Comparison of ENCODE assay signal across 9 cellular contexts in genomic region chr5:15995206-15996052, GRCh38.
DNase-seq lines count a peak whose midpoint lies in the region; ATAC-seq, FAIRE-seq and TF ChIP-seq lines count a peak whose summit lies in the region.
"Had no signal": no experiment of that assay in that cellular context is flagged by ENCODE, and none has a peak within 500 bp of the region (broad histone marks: within the 10 kb centered on the region; RNA-seq: fewer than 3 reads in every experiment).

No MANE protein-coding gene starts in this region.

- FAIRE-seq in bronchial epithelial cell (lab: Jason Lieb, UNC): no peak

- H3K27me3 Mint-ChIP-seq in CD4-positive, alpha-beta memory T cell: no peaks in the 10 kb centered on the region
- H3K27me3 Mint-ChIP-seq in activated naive CD4-positive, alpha-beta T cell treated with anti-CD3 and anti-CD28 coated beads, Interleukin-2, amount 10 ng/mL, durations not matched to agents 7 days and 5 days: no peaks in the 10 kb centered on the region
- H3K27me3 Mint-ChIP-seq: stimulated activated naive CD8-positive, alpha-beta T cell treated with anti-CD3 and anti-CD28 coated beads, Interleukin-15, Interleukin-2, amounts not matched to agents 100 ng/mL and 50 ng/mL, for 24 hours had no signal

- CTCF ChIA-PET in CD4-positive, alpha-beta memory T cell (lab: Charles Lee; ENCODE audit: partially characterized antibody): no interaction called here
- CTCF ChIA-PET in activated naive CD4-positive, alpha-beta T cell treated with anti-CD3 and anti-CD28 coated beads, Interleukin-2, amount 10 ng/mL, durations not matched to agents 7 days and 5 days (lab: Charles Lee): interaction anchor here (1.5 kb wide), 1 partner anchor 10 kb away, joined by 3 read pairs; no protein-coding TSS in a partner anchor

- H3K9me3 Mint-ChIP-seq in CD4-positive, alpha-beta memory T cell: peaks cover 3 to 36% (median 22%) of the 10 kb centered on the region in 8 donors
- H3K9me3 Mint-ChIP-seq in activated naive CD4-positive, alpha-beta T cell treated with anti-CD3 and anti-CD28 coated beads, Interleukin-2, amount 10 ng/mL, durations not matched to agents 7 days and 5 days: peaks cover 16% of the 10 kb centered on the region

- no peaks in the 10 kb centered on the region for H3K27me3 ChIP-seq in DND-41 (ENCODE audit: insufficient read depth, low read length, poor library complexity)
- H3K27me3 ChIP-seq in bronchial epithelial cell (ENCODE audit: control insufficient read depth, insufficient read depth, low read length): no peaks in the 10 kb centered on the region
- H3K27me3 ChIP-seq in lower lobe of right lung (ENCODE audit: low read depth): no peaks in the 10 kb centered on the region
- H3K27me3 ChIP-seq in CD4-positive, alpha-beta memory T cell (ENCODE audit: insufficient read depth, low read length): no peaks in the 10 kb centered on the region

- H3K79me2 ChIP-seq in DND-41 (ENCODE audit: insufficient read depth, low read length): no peaks in the 10 kb centered on the region

- no peak overlapping the region for H3K9ac ChIP-seq in DND-41 (ENCODE audit: low read depth, low read length)

- H2AFZ ChIP-seq in DND-41 (ENCODE audit: low read depth, low read length): no peak overlapping the region

- H3K4me1 Mint-ChIP-seq in CD4-positive, alpha-beta memory T cell: no peaks in the 10 kb centered on the region
- no peaks in the 10 kb centered on the region for H3K4me1 Mint-ChIP-seq in activated naive CD4-positive, alpha-beta T cell treated with anti-CD3 and anti-CD28 coated beads, Interleukin-2, amount 10 ng/mL, durations not matched to agents 7 days and 5 days

- no peak overlapping the region for H3K4me2 ChIP-seq in DND-41 (ENCODE audit: insufficient read depth, low read length)

- no peak overlapping the region for H3K27ac Mint-ChIP-seq in CD4-positive, alpha-beta memory T cell
- no peak overlapping the region for H3K27ac Mint-ChIP-seq in activated naive CD4-positive, alpha-beta T cell treated with anti-CD3 and anti-CD28 coated beads, Interleukin-2, amount 10 ng/mL, durations not matched to agents 7 days and 5 days
- H3K27ac Mint-ChIP-seq: stimulated activated naive CD8-positive, alpha-beta T cell treated with anti-CD3 and anti-CD28 coated beads, Interleukin-15, Interleukin-2, amounts not matched to agents 100 ng/mL and 50 ng/mL, for 24 hours had no signal

- H3K36me3 ChIP-seq in DND-41 (ENCODE audit: insufficient read depth, low read length) (no peaks in the 10 kb centered on the region), bronchial epithelial cell (ENCODE audit: control insufficient read depth, insufficient read depth, low read length) (no peaks in the 10 kb centered on the region), lower lobe of right lung (no peaks in the 10 kb centered on the region)
- no peaks in the 10 kb centered on the region for H3K36me3 ChIP-seq in CD4-positive, alpha-beta memory T cell (ENCODE audit: insufficient read depth, low read length)

- TF ChIP-seq CTCF in DND-41 (IDR thresholded peaks at IDR 0.05; ENCODE audit: borderline replicate concordance, extremely low read depth, low read length, poor library complexity, severe bottlenecking) (peak; percentile 71), bronchial epithelial cell (IDR thresholded peaks at IDR 0.05; ENCODE audit: insufficient read depth, low read length, severe bottlenecking) (peak; percentile 65), lower lobe of right lung (IDR thresholded peaks at IDR 0.05) (peak; percentile 45)

- H3K9me3 ChIP-seq in DND-41 (ENCODE audit: insufficient read depth, low read length, severe bottlenecking) (peaks cover 16% of the 10 kb centered on the region), lower lobe of right lung (peaks cover 17% of the 10 kb centered on the region)
- H3K9me3 ChIP-seq in CD4-positive, alpha-beta memory T cell (ENCODE audit: control insufficient read depth in 1 of 2, low read length in 2 of 2): peaks cover 0 to 5% of the 10 kb centered on the region in 2 donors

- H3K4me3 ChIP-seq in DND-41 (ENCODE audit: low read depth in 1 of 2, low read length in 2 of 2): no peak overlapping the region
- no peak overlapping the region for H3K4me3 ChIP-seq in bronchial epithelial cell (ENCODE audit: low read depth, low read length)
- H3K4me3 ChIP-seq in lower lobe of right lung: no peak overlapping the region
- H3K4me3 ChIP-seq in CD4-positive, alpha-beta memory T cell (ENCODE audit: low read length in 2 of 2): no peak overlapping the region

- peak; percentile 41 for DNase-seq in DND-41
- DNase-seq in NCI-H2081 (lab: John Stamatoyannopoulos, UW): peak; percentile 27 to 72
- DNase-seq in bronchial epithelial cell (ENCODE audit: low read depth): peak; percentile 66
- DNase-seq in lower lobe of right lung: no peak
- DNase-seq in CD4-positive, alpha-beta memory T cell: no peak
- no peak for DNase-seq in HUDEP-2 (lab: John Stamatoyannopoulos, UW; ENCODE audit: unreplicated experiment in 76 of 76)
- no peak for DNase-seq in activated naive CD4-positive, alpha-beta T cell treated with anti-CD3 and anti-CD28 coated beads, Interleukin-2, amount 10 ng/mL, durations not matched to agents 7 days and 5 days

- no peak overlapping the region for H3K27ac ChIP-seq in DND-41 (ENCODE audit: low read length)
- H3K27ac ChIP-seq in lower lobe of right lung: no peak overlapping the region
- H3K27ac ChIP-seq in CD4-positive, alpha-beta memory T cell (ENCODE audit: low read depth, low read length): no peak overlapping the region

- no peak overlapping the region for H3K4me3 Mint-ChIP-seq in CD4-positive, alpha-beta memory T cell
- no peak overlapping the region for H3K4me3 Mint-ChIP-seq in activated naive CD4-positive, alpha-beta T cell treated with anti-CD3 and anti-CD28 coated beads, Interleukin-2, amount 10 ng/mL, durations not matched to agents 7 days and 5 days
- H3K4me3 Mint-ChIP-seq: stimulated activated naive CD8-positive, alpha-beta T cell treated with anti-CD3 and anti-CD28 coated beads, Interleukin-15, Interleukin-2, amounts not matched to agents 100 ng/mL and 50 ng/mL, for 24 hours had no signal

- intact Hi-C loops in lower lobe of right lung (cut with DNase I): no loop called here
- intact Hi-C loops in CD4-positive, alpha-beta memory T cell (cut with micrococcal nuclease): no loop called here

- H3K4me1 ChIP-seq in DND-41 (ENCODE audit: insufficient read depth, low read length) (no peaks in the 10 kb centered on the region), lower lobe of right lung (no peaks in the 10 kb centered on the region)
- H3K4me1 ChIP-seq in CD4-positive, alpha-beta memory T cell (ENCODE audit: insufficient read depth, low read length): no peaks in the 10 kb centered on the region

- no peaks in the 10 kb centered on the region for H4K20me1 ChIP-seq in DND-41 (ENCODE audit: insufficient read depth, low read length)

- H3K36me3 Mint-ChIP-seq in CD4-positive, alpha-beta memory T cell: peaks cover 0 to 4% of the 10 kb centered on the region in 2 donors
- no peaks in the 10 kb centered on the region for H3K36me3 Mint-ChIP-seq in activated naive CD4-positive, alpha-beta T cell treated with anti-CD3 and anti-CD28 coated beads, Interleukin-2, amount 10 ng/mL, durations not matched to agents 7 days and 5 days

- ATAC-seq in DND-41 (ENCODE audit: insufficient read depth, low read depth) (peak; percentile 87), lower lobe of right lung (no peak), HG03097 (IDR thresholded peaks at IDR 0.05; ENCODE audit: low FRiP score, unreplicated experiment) (no peak)

- POLR2A ChIA-PET in CD4-positive, alpha-beta memory T cell (lab: Charles Lee; ENCODE audit: partially characterized antibody): no interaction called here

Comparison
In these comparisons a context has a peak if more than half of its experiments do, and no peak if none do; other contexts are left out.
1. DNase-seq: peak in DND-41 (single experiment), NCI-H2081 (2 of 2) and bronchial epithelial cell (single experiment); none in lower lobe of right lung (single experiment), CD4-positive, alpha-beta memory T cell (0 of 5), HUDEP-2 (0 of 76) and activated naive CD4-positive, alpha-beta T cell treated with anti-CD3 and anti-CD28 coated beads, Interleukin-2, amount 10 ng/mL, durations not matched to agents 7 days and 5 days (single experiment).
2. Peak in every context shown above with its lines, with median percentiles within 50 percentile points of each other: CTCF ChIP-seq.